1 cellular context compared by ENCODE assay signal in the genomic region with DNA sequence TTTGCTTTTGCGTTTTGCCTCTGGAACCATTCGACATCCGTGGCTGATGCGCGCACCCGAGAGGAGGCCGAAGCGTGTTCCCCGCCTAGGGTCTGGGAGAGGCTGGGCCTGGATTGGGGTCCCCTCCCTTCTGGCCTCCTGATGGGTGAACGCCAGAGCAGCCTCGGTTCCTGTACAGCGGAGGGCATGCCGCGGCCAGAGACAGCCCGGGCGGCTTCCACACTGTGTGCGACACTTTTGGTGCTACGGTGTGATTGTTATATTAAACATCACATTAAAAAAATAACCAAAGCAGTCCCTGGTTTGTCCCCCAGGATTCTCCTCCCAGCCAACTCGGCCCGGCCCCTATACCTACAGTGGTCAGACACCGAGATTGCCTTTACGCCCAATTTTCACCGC.
TF ChIP-seq lines count a peak whose summit lies in the region.

No MANE protein-coding gene starts in this region.

TF ChIP-seq in HEK293, 187 proteins besides CTCF, POLR2A, EP300 and RAD21 (continued from another document):
- TF ChIP-seq, protein P1, sequence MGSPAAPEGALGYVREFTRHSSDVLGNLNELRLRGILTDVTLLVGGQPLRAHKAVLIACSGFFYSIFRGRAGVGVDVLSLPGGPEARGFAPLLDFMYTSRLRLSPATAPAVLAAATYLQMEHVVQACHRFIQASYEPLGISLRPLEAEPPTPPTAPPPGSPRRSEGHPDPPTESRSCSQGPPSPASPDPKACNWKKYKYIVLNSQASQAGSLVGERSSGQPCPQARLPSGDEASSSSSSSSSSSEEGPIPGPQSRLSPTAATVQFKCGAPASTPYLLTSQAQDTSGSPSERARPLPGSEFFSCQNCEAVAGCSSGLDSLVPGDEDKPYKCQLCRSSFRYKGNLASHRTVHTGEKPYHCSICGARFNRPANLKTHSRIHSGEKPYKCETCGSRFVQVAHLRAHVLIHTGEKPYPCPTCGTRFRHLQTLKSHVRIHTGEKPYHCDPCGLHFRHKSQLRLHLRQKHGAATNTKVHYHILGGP (tag by site-specific recombination; IDR thresholded peaks at IDR 0.05) = no peak
- TF ChIP-seq GLIS2 (tag by site-specific recombination; IDR thresholded peaks at IDR 0.05) = peak; percentile 55
- TF ChIP-seq ZNF776 (tag by site-specific recombination; IDR thresholded peaks at IDR 0.05; ENCODE audit: borderline replicate concordance) = no peak
